ENCODE assay signal across 20 cellular contexts in genomic region chr7:12174931-12175330, GRCh38.
"Had no signal": no experiment of that assay in that cellular context is flagged by ENCODE, and none has a peak within 500 bp of the region (broad histone marks: within the 10 kb centered on the region; RNA-seq: fewer than 3 reads in every experiment).

No MANE protein-coding gene starts in this region.

- ATAC-seq: heart right ventricle; left lobe of liver; mucosa of descending colon; naive thymus-derived CD8-positive, alpha-beta T cell; psoas muscle; right lobe of liver had no signal

- H3K4me3 ChIP-seq: heart right ventricle, mucosa of descending colon, psoas muscle, right lobe of liver, suprapubic skin, tibial artery, upper lobe of left lung, uterus had no signal

- H3K27ac Mint-ChIP-seq: dendritic cell treated with granulocyte-macrophage colony-stimulating factor and Interleukin-4, amounts not matched to agents 40 ng/mL and 50 ng/mL, for 4 days had no signal

- H3K27ac ChIP-seq: heart right ventricle, neutrophil, psoas muscle, right lobe of liver, suprapubic skin, tibial artery, upper lobe of left lung, uterus had no signal

- H3K27me3 ChIP-seq: neutrophil, right lobe of liver, tibial artery, upper lobe of left lung, uterus had no signal

- H3K4me1 ChIP-seq: heart right ventricle, psoas muscle, right lobe of liver, suprapubic skin, tibial artery, uterus had no signal

- H3K36me3 ChIP-seq: heart right ventricle, neutrophil, right lobe of liver, suprapubic skin, tibial artery, upper lobe of left lung, uterus had no signal

- DNase-seq: erythroblast; foreskin melanocyte; heart right ventricle; hypothalamus; kidney glomerular epithelial cell; mammary epithelial cell; mucosa of descending colon; naive thymus-derived CD8-positive, alpha-beta T cell; psoas muscle; retina; right lobe of liver; stimulated activated CD4-positive, alpha-beta T cell treated with anti-CD3 and anti-CD28 coated beads, Interleukin-4, amount 100 ng/mL, for 4 hours; stimulated activated naive CD4-positive, alpha-beta T cell; tibial artery; upper lobe of left lung; uterus had no signal

- H3K9me3 ChIP-seq: heart right ventricle, mucosa of descending colon, neutrophil, psoas muscle, right lobe of liver, suprapubic skin, tibial artery, upper lobe of left lung, uterus had no signal

- H3K27me3 Mint-ChIP-seq: dendritic cell treated with granulocyte-macrophage colony-stimulating factor and Interleukin-4, amounts not matched to agents 40 ng/mL and 50 ng/mL, for 4 days; naive thymus-derived CD8-positive, alpha-beta T cell had no signal

- H3K4me3 Mint-ChIP-seq: dendritic cell treated with granulocyte-macrophage colony-stimulating factor and Interleukin-4, amounts not matched to agents 40 ng/mL and 50 ng/mL, for 4 days; naive thymus-derived CD8-positive, alpha-beta T cell had no signal
